1 cellular context compared by ENCODE assay signal in genomic region chr1:960371-961131, GRCh38.
TF ChIP-seq lines count a peak whose summit lies in the region.

TSS of gene KLHL17 (plus strand) at chr1:960584. CDS start at chr1:960694, 110 bp downstream.

TF ChIP-seq in WTC11, 78 proteins besides CTCF, POLR2A, EP300 and RAD21 (continued from another document):
- no peak for TF ChIP-seq NFYB (CRISPR knock-in tag; conservative IDR thresholded peaks at IDR 0.05; ENCODE audit: low read depth)
- TF ChIP-seq ZNF396 (CRISPR knock-in tag; IDR thresholded peaks at IDR 0.05; ENCODE audit: borderline replicate concordance) = no peak
- no peak for TF ChIP-seq ZNF532 (CRISPR knock-in tag; IDR thresholded peaks at IDR 0.05; ENCODE audit: borderline replicate concordance)
- no peak for TF ChIP-seq ATF2 (CRISPR knock-in tag; IDR thresholded peaks at IDR 0.05; ENCODE audit: borderline replicate concordance, low read depth)
- TF ChIP-seq AR (CRISPR knock-in tag; IDR thresholded peaks at IDR 0.05) = no peak
- no peak for TF ChIP-seq ATF1 (CRISPR knock-in tag; IDR thresholded peaks at IDR 0.05)
- 0 out of 2 replicates have a peak, but pooled peaks have one; percentile 35 for TF ChIP-seq HMGXB4 (CRISPR knock-in tag; IDR thresholded peaks at IDR 0.05)
- no peak for TF ChIP-seq ZNF423 (CRISPR knock-in tag; IDR thresholded peaks at IDR 0.05)
- TF ChIP-seq TEAD4 (CRISPR knock-in tag; IDR thresholded peaks at IDR 0.05) = no peak
- no peak for TF ChIP-seq STAT6 (CRISPR knock-in tag; conservative IDR thresholded peaks at IDR 0.05; ENCODE audit: low read depth)
- no peak for TF ChIP-seq CBFB (CRISPR knock-in tag; IDR thresholded peaks at IDR 0.05; ENCODE audit: low read depth)
- no peak for TF ChIP-seq MLX (CRISPR knock-in tag; IDR thresholded peaks at IDR 0.05)
- TF ChIP-seq USF2 (CRISPR knock-in tag; IDR thresholded peaks at IDR 0.05) = no peak
- no peak for TF ChIP-seq AFF4 (CRISPR knock-in tag; IDR thresholded peaks at IDR 0.05; ENCODE audit: borderline replicate concordance)
- TF ChIP-seq GTF2I (CRISPR knock-in tag; conservative IDR thresholded peaks at IDR 0.05) = no peak
- TF ChIP-seq ARID4B (CRISPR knock-in tag; IDR thresholded peaks at IDR 0.05; ENCODE audit: borderline replicate concordance) = no peak
- TF ChIP-seq SMAD3 (CRISPR knock-in tag; IDR thresholded peaks at IDR 0.05; ENCODE audit: borderline replicate concordance) = no peak
- peak; percentile 78 for TF ChIP-seq SP1 (CRISPR knock-in tag; conservative IDR thresholded peaks at IDR 0.05)
